1 cellular context compared by ENCODE assay signal in genomic region chr22:38865201-38866023, GRCh38.
TF ChIP-seq lines count a peak whose summit lies in the region.

No MANE protein-coding gene starts in this region.

TF ChIP-seq in HepG2, 621 proteins besides CTCF, POLR2A, EP300 and RAD21:
- TF ChIP-seq HOXA9 (CRISPR knock-in tag; IDR thresholded peaks at IDR 0.05; ENCODE audit: borderline replicate concordance) (no peak), POLR2G (IDR thresholded peaks at IDR 0.05; ENCODE audit: low read depth, low read length) (0 out of 2 replicates have a peak, but pooled peaks have one; percentile 7), HNRNPK (IDR thresholded peaks at IDR 0.05; ENCODE audit: low read depth, low read length, poor library complexity, severe bottlenecking) (no peak), ZBTB49 (CRISPR knock-in tag; IDR thresholded peaks at IDR 0.05; ENCODE audit: borderline replicate concordance) (no peak), KLF16 (CRISPR knock-in tag; IDR thresholded peaks at IDR 0.05) (no peak), ZNF205 (CRISPR knock-in tag; IDR thresholded peaks at IDR 0.05) (no peak), ZNF3 (CRISPR knock-in tag; IDR thresholded peaks at IDR 0.05) (no peak)
